In genomic region chr10:68826764-68827591, GRCh38 we compare ENCODE assay signal across 8 cellular contexts. TPM values are rescaled to one million over a fixed set of nuclear protein-coding genes. Genes with fewer than 3 reads are reported as not detected.
DNase-seq lines count a peak whose midpoint lies in the region; TF ChIP-seq lines count a peak whose summit lies in the region.

Gene STOX1 (plus strand): TSS chr10:68827531. CDS start chr10:68827624, 93 bp downstream.

- no peak for TF ChIP-seq EP300 in tibial nerve (IDR thresholded peaks at IDR 0.05)

- no peaks in the 10 kb centered on the region for H4K20me1 ChIP-seq in osteoblast (ENCODE audit: insufficient read depth, low read length)

- WGBS in tibial nerve, 2 donors, result 7 to 13% methylated on average over 24 to 52 of the region's 63 CpGs

- peak within 1 kb of the TSS; percentile 86 for H3K4me2 ChIP-seq in osteoblast (ENCODE audit: insufficient read depth, low read length)

- CTCF ChIA-PET in RWPE1 (lab: Yijun Ruan, JAX), result interaction anchor here (0.7 to 0.8 kb wide), 3 partner anchors 11 to 420 kb away, joined by 3 to 5 read pairs (median 4); partner anchors contain the start of gene RUFY2

- peak within 1 kb of the TSS; percentile 89 for H2AFZ ChIP-seq in osteoblast (ENCODE audit: low read length)

- H3K4me3 ChIP-seq in osteoblast (ENCODE audit: insufficient read depth, low read length) (peak within 1 kb of the TSS; percentile 72), tibial nerve (peak within 1 kb of the TSS; percentile 54 to 70 (median 62))

- no peaks in the 10 kb centered on the region for H3K9me3 ChIP-seq in osteoblast (ENCODE audit: low read depth, low read length)
- H3K9me3 ChIP-seq in tibial nerve, result no peaks in the 10 kb centered on the region

- no peak for TF ChIP-seq POLR2A in tibial nerve (IDR thresholded peaks at IDR 0.05)

- POLR2A ChIA-PET in RWPE1 (lab: Yijun Ruan, JAX; ENCODE audit: low non-redundant PET), result interaction anchor here (0.6 to 1.3 kb wide), 3 partner anchors 10 to 189 kb away, joined by 3 to 5 read pairs (median 5); no protein-coding TSS in a partner anchor

- peak; percentile 33 for DNase-seq in Ammon's horn (ENCODE audit: low spot score)
- DNase-seq in GM19240 (ENCODE audit: insufficient read length, low spot score), result peak; percentile 41
- peak; percentile 69 for DNase-seq in HPDE6-E6E7 (ENCODE audit: extremely low spot score)
- DNase-seq in RWPE1 (ENCODE audit: low spot score), result peak; percentile 75
- DNase-seq in activated gamma-delta T cell treated with anti-CD3 and anti-CD28 coated beads, Interleukin-2, amount 50 U/mL, for 16 hours (ENCODE audit: low read depth), result peak; percentile 9
- peak; percentile 24 for DNase-seq in foreskin melanocyte
- peak; percentile 93 for DNase-seq in osteoblast (ENCODE audit: insufficient read length, low spot score, missing footprints)
- DNase-seq in tibial nerve (ENCODE audit: low spot score in 2 of 2), result no peak

- peaks cover 4% of the 10 kb centered on the region for H3K4me1 ChIP-seq in osteoblast (ENCODE audit: insufficient read depth, low read length)
- peaks cover 0 to 11% (median 4%) of the 10 kb centered on the region in 4 donors for H3K4me1 ChIP-seq in tibial nerve

- TF ChIP-seq CTCF in RWPE1 (conservative IDR thresholded peaks at IDR 0.05; ENCODE audit: low read depth), result no peak
- no peak for TF ChIP-seq CTCF in osteoblast (IDR thresholded peaks at IDR 0.05; ENCODE audit: extremely low read depth, low read depth, low read length)
- TF ChIP-seq CTCF in tibial nerve (IDR thresholded peaks at IDR 0.05), result no peak

- no peaks in the 10 kb centered on the region for H3K79me2 ChIP-seq in osteoblast (ENCODE audit: insufficient read depth, low read length)

- no peaks in the 10 kb centered on the region for H3K36me3 ChIP-seq in osteoblast (ENCODE audit: insufficient read depth, low read length)
- no peaks in the 10 kb centered on the region for H3K36me3 ChIP-seq in tibial nerve

- H3K27ac ChIP-seq in RWPE1 (peak within 1 kb of the TSS; percentile 60), osteoblast (ENCODE audit: low read depth, low read length) (no peak within 1 kb of the TSS), tibial nerve (peak within 1 kb of the TSS in 1 of 4 donors; percentile 18)

- H3K27me3 ChIP-seq in osteoblast (ENCODE audit: insufficient read depth, low read length), result peaks cover 29% of the 10 kb centered on the region
- H3K27me3 ChIP-seq in tibial nerve, result peaks cover 0 to 8% of the 10 kb centered on the region in 2 donors

RNA-seq across cellular contexts. Expression of gene STOX1, which starts in this region (rescaled TPM):
- under 0.01 and 0.29 TPM in 2 replicates for total RNA-seq in osteoblast
- total RNA-seq in tibial nerve, result 1 to 10 TPM; 1.2 to 5.7 (median 3.2) TPM

Comparison
In these comparisons a context has a peak if more than half of its experiments do, and no peak if none do; other contexts are left out.
1. Peak in DNase-seq, H3K4me3 ChIP-seq and H3K4me2 ChIP-seq in osteoblast; RNA of the gene not detected or under 1 TPM.
2. DNase-seq: peak in Ammon's horn (single experiment), GM19240 (single experiment), HPDE6-E6E7 (single experiment), RWPE1 (single experiment), activated gamma-delta T cell treated with anti-CD3 and anti-CD28 coated beads, Interleukin-2, amount 50 U/mL, for 16 hours (single experiment) and foreskin melanocyte (single experiment); none in tibial nerve (0 of 2).